ENCODE assay signal across 1 cellular context in the genomic region with DNA sequence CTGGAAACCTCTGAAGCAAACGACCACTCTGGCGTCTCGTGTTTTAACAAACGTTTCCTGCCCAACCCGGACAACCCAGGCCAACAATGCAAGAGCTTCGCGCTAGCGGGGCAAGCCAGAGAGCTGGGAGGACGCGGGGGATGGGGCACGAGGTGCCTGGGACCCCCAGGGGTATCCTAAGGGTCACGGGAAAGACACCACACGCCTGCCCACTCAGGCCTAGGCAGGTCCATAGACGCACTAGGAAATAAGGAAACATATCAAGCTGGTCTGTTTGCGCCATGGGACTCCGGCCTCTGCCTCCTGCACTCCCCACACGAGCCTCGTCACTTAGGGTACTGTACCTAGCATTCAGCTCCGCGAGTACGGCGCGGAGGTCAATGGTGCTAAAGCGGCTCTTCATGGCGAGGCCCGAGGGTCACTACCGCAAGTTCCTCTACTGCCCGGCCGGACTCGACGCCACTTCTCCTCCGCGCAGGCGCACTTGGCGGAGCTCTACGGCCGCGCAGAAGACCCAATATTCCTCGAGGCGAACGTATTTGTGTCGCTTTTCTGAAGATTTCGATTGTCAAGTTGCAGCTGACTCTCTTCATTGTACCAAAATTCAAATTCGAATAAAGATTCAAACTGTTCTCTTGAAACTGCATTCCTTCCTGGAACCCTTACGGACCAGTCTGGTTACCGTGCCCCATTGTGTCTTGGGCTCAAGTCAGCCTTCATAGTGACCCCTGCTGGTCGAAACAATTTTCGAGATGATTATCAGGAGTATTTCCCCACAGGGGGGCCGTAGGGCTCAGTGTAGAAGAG.
A peak's percentile ranks its signal among the peaks of the same experiment; 100 is the strongest.
TF ChIP-seq lines count a peak whose summit lies in the region.

A gene with protein sequence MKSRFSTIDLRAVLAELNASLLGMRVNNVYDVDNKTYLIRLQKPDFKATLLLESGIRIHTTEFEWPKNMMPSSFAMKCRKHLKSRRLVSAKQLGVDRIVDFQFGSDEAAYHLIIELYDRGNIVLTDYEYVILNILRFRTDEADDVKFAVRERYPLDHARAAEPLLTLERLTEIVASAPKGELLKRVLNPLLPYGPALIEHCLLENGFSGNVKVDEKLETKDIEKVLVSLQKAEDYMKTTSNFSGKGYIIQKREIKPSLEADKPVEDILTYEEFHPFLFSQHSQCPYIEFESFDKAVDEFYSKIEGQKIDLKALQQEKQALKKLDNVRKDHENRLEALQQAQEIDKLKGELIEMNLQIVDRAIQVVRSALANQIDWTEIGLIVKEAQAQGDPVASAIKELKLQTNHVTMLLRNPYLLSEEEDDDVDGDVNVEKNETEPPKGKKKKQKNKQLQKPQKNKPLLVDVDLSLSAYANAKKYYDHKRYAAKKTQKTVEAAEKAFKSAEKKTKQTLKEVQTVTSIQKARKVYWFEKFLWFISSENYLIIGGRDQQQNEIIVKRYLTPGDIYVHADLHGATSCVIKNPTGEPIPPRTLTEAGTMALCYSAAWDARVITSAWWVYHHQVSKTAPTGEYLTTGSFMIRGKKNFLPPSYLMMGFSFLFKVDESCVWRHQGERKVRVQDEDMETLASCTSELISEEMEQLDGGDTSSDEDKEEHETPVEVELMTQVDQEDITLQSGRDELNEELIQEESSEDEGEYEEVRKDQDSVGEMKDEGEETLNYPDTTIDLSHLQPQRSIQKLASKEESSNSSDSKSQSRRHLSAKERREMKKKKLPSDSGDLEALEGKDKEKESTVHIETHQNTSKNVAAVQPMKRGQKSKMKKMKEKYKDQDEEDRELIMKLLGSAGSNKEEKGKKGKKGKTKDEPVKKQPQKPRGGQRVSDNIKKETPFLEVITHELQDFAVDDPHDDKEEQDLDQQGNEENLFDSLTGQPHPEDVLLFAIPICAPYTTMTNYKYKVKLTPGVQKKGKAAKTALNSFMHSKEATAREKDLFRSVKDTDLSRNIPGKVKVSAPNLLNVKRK (minus strand): TSS at position 438 of the 807 bp plus-strand sequence. CDS start 35 bp downstream, at position 403.

TF ChIP-seq in HepG2, 621 proteins besides CTCF, POLR2A, EP300 and RAD21 (continued from another document and continues in another):
- TF ChIP-seq, protein P1, sequence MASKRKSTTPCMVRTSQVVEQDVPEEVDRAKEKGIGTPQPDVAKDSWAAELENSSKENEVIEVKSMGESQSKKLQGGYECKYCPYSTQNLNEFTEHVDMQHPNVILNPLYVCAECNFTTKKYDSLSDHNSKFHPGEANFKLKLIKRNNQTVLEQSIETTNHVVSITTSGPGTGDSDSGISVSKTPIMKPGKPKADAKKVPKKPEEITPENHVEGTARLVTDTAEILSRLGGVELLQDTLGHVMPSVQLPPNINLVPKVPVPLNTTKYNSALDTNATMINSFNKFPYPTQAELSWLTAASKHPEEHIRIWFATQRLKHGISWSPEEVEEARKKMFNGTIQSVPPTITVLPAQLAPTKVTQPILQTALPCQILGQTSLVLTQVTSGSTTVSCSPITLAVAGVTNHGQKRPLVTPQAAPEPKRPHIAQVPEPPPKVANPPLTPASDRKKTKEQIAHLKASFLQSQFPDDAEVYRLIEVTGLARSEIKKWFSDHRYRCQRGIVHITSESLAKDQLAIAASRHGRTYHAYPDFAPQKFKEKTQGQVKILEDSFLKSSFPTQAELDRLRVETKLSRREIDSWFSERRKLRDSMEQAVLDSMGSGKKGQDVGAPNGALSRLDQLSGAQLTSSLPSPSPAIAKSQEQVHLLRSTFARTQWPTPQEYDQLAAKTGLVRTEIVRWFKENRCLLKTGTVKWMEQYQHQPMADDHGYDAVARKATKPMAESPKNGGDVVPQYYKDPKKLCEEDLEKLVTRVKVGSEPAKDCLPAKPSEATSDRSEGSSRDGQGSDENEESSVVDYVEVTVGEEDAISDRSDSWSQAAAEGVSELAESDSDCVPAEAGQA (IDR thresholded peaks at IDR 0.05; ENCODE audit: low read depth) = no peak
- TF ChIP-seq, protein P1 (CRISPR knock-in tag; IDR thresholded peaks at IDR 0.05; ENCODE audit: borderline replicate concordance) = 0 out of 2 replicates have a peak, but pooled peaks have one; percentile 1
- TF ChIP-seq KDM1A (CRISPR knock-in tag; IDR thresholded peaks at IDR 0.05) = no peak
- TF ChIP-seq, protein P2, sequence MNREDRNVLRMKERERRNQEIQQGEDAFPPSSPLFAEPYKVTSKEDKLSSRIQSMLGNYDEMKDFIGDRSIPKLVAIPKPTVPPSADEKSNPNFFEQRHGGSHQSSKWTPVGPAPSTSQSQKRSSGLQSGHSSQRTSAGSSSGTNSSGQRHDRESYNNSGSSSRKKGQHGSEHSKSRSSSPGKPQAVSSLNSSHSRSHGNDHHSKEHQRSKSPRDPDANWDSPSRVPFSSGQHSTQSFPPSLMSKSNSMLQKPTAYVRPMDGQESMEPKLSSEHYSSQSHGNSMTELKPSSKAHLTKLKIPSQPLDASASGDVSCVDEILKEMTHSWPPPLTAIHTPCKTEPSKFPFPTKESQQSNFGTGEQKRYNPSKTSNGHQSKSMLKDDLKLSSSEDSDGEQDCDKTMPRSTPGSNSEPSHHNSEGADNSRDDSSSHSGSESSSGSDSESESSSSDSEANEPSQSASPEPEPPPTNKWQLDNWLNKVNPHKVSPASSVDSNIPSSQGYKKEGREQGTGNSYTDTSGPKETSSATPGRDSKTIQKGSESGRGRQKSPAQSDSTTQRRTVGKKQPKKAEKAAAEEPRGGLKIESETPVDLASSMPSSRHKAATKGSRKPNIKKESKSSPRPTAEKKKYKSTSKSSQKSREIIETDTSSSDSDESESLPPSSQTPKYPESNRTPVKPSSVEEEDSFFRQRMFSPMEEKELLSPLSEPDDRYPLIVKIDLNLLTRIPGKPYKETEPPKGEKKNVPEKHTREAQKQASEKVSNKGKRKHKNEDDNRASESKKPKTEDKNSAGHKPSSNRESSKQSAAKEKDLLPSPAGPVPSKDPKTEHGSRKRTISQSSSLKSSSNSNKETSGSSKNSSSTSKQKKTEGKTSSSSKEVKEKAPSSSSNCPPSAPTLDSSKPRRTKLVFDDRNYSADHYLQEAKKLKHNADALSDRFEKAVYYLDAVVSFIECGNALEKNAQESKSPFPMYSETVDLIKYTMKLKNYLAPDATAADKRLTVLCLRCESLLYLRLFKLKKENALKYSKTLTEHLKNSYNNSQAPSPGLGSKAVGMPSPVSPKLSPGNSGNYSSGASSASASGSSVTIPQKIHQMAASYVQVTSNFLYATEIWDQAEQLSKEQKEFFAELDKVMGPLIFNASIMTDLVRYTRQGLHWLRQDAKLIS (CRISPR knock-in tag; IDR thresholded peaks at IDR 0.05) = no peak
- TF ChIP-seq RFX5 (IDR thresholded peaks at IDR 0.05; ENCODE audit: low read depth, low read length) = no peak
- TF ChIP-seq, protein P3, sequence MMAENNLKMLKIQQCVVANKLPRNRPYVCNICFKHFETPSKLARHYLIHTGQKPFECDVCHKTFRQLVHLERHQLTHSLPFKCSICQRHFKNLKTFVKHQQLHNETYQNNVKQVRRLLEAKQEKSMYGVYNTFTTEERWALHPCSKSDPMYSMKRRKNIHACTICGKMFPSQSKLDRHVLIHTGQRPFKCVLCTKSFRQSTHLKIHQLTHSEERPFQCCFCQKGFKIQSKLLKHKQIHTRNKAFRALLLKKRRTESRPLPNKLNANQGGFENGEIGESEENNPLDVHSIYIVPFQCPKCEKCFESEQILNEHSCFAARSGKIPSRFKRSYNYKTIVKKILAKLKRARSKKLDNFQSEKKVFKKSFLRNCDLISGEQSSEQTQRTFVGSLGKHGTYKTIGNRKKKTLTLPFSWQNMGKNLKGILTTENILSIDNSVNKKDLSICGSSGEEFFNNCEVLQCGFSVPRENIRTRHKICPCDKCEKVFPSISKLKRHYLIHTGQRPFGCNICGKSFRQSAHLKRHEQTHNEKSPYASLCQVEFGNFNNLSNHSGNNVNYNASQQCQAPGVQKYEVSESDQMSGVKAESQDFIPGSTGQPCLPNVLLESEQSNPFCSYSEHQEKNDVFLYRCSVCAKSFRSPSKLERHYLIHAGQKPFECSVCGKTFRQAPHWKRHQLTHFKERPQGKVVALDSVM (CRISPR knock-in tag; IDR thresholded peaks at IDR 0.05) = peak; percentile 21; the same call in 1 of the 2 replicates
- no peak for TF ChIP-seq ZNF766 (CRISPR knock-in tag; IDR thresholded peaks at IDR 0.05; ENCODE audit: borderline replicate concordance)
- no peak for TF ChIP-seq ZNF337 (CRISPR knock-in tag; IDR thresholded peaks at IDR 0.05; ENCODE audit: borderline replicate concordance, low read depth)
- peak; percentile 54; the same call in 1 of the 2 replicates for TF ChIP-seq SNAPC2 (CRISPR knock-in tag; IDR thresholded peaks at IDR 0.05)
- no peak for TF ChIP-seq MBD4 (IDR thresholded peaks at IDR 0.05; ENCODE audit: borderline replicate concordance, low read length)
- TF ChIP-seq, protein P4, sequence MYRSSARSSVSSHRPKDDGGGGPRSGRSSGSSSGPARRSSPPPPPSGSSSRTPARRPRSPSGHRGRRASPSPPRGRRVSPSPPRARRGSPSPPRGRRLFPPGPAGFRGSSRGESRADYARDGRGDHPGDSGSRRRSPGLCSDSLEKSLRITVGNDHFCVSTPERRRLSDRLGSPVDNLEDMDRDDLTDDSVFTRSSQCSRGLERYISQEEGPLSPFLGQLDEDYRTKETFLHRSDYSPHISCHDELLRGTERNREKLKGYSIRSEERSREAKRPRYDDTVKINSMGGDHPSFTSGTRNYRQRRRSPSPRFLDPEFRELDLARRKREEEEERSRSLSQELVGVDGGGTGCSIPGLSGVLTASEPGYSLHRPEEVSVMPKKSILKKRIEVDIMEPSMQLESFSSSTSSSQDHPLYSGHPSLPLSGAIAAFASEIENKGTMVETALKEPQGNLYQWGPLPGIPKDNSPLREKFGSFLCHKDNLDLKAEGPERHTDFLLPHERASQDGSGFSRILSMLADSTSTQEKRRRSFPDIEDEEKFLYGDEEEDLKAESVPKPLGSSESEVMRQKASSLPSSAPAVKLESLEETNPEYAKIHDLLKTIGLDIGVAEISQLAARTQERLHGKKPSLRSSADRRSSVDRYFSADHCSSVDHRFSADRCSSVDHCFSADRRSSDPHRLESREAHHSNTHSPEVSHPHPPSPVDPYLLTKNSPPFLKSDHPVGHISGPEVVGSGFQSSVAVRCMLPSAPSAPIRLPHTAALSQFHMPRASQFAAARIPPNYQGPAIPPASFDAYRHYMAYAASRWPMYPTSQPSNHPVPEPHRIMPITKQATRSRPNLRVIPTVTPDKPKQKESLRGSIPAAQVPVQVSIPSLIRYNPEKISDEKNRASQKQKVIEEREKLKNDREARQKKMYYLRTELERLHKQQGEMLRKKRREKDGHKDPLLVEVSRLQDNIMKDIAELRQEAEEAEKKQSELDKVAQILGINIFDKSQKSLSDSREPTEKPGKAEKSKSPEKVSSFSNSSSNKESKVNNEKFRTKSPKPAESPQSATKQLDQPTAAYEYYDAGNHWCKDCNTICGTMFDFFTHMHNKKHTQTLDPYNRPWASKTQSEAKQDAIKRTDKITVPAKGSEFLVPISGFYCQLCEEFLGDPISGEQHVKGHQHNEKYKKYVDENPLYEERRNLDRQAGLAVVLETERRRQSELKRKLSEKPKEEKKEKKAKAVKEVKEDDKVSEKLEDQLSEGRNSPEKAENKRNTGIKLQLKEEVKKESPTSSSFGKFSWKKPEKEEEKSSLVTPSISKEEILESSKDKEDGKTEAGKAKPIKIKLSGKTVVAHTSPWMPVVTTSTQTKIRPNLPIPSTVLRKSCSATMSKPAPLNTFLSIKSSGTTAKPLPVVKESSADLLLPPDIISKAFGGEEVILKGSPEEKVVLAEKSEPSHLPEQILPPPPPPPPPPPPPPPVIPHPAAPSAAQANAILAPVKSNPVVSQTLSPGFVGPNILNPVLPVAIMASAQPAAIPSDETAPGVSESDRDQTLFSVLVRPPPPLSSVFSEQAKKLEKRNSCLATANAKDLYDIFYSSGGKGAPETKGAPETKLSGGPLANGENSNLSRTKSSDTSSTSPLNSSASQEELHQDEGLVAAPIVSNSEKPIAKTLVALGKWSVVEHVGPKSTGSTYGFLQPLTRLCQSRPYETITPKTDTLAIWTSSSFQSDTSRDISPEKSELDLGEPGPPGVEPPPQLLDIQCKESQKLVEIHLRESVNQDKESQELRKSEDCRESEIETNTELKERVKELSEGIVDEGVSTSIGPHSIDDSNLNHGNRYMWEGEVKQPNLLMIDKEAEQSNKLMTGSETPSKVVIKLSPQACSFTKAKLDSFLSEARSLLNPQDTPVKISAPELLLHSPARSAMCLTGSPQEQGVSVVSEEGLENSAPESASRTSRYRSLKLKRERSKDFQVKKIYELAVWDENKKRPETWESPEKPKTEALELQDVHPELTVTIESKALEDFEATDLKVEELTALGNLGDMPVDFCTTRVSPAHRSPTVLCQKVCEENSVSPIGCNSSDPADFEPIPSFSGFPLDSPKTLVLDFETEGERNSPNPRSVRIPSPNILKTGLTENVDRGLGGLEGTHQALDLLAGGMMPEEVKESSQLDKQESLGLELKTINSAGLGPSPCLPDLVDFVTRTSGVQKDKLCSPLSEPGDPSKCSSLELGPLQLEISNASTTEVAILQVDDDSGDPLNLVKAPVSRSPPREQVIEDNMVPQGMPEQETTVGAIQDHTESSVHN (CRISPR knock-in tag; IDR thresholded peaks at IDR 0.05) = no peak
- TF ChIP-seq LCORL (IDR thresholded peaks at IDR 0.05) = no peak
- no peak; the same call in 1 of the 2 replicates for TF ChIP-seq LCORL (CRISPR knock-in tag; IDR thresholded peaks at IDR 0.05)
- no peak for TF ChIP-seq FOXO1 (CRISPR knock-in tag; IDR thresholded peaks at IDR 0.05)
- TF ChIP-seq TAF15 (IDR thresholded peaks at IDR 0.05; ENCODE audit: low read depth, low read length, poor library complexity, severe bottlenecking) = no peak
- no peak for TF ChIP-seq MTF1 (CRISPR knock-in tag; IDR thresholded peaks at IDR 0.05)
- TF ChIP-seq, protein P5, sequence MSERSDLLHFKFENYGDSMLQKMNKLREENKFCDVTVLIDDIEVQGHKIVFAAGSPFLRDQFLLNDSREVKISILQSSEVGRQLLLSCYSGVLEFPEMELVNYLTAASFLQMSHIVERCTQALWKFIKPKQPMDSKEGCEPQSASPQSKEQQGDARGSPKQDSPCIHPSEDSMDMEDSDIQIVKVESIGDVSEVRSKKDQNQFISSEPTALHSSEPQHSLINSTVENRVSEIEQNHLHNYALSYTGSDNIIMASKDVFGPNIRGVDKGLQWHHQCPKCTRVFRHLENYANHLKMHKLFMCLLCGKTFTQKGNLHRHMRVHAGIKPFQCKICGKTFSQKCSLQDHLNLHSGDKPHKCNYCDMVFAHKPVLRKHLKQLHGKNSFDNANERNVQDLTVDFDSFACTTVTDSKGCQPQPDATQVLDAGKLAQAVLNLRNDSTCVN (CRISPR knock-in tag; IDR thresholded peaks at IDR 0.05; ENCODE audit: borderline replicate concordance) = peak; percentile 49; the same call in 1 of the 2 replicates
